8 cellular contexts compared by ENCODE assay signal in genomic region chr1:94801919-94802546, GRCh38. TPM values are rescaled to one million over a fixed set of nuclear protein-coding genes. Genes with fewer than 3 reads are reported as not detected.
DNase-seq lines count a peak whose midpoint lies in the region; ATAC-seq, FAIRE-seq and TF ChIP-seq lines count a peak whose summit lies in the region.

No MANE protein-coding gene starts in this region.

- H3K27me3 ChIP-seq in astrocyte (ENCODE audit: insufficient read depth, low read length) (no peaks in the 10 kb centered on the region), gastrocnemius medialis (no peaks in the 10 kb centered on the region)
- H3K27me3 ChIP-seq in CD8-positive, alpha-beta T cell (ENCODE audit: insufficient read depth, low read length) = no peaks in the 10 kb centered on the region

- peak overlapping the region; percentile 72 for H3K9ac ChIP-seq in astrocyte (ENCODE audit: low read length)

- H3K9me3 Mint-ChIP-seq in astrocyte (ENCODE audit: unreplicated experiment) = no peaks in the 10 kb centered on the region
- H3K9me3 Mint-ChIP-seq in CD8-positive, alpha-beta T cell = no peaks in the 10 kb centered on the region

- no peaks in the 10 kb centered on the region for H3K36me3 ChIP-seq in astrocyte (ENCODE audit: insufficient read depth, low read length)
- no peaks in the 10 kb centered on the region for H3K36me3 ChIP-seq in gastrocnemius medialis
- no peaks in the 10 kb centered on the region for H3K36me3 ChIP-seq in CD8-positive, alpha-beta T cell (ENCODE audit: insufficient read depth, low read length)

- H3K4me3 Mint-ChIP-seq in astrocyte (ENCODE audit: unreplicated experiment) = peak overlapping the region; percentile 30
- H3K4me3 Mint-ChIP-seq in CD8-positive, alpha-beta T cell = no peak overlapping the region

- in situ Hi-C loops in gastrocnemius medialis (cut with MboI; ENCODE audit: low sequenced_read_pairs in 4 of 4) = loop anchor here in 3 of 4 donors (10.0 kb wide), 2 partner anchors 277 to 317 kb away; no protein-coding TSS in a partner anchor

- H3K27ac ChIP-seq in astrocyte (ENCODE audit: low read depth, low read length) (peak overlapping the region; percentile 42), gastrocnemius medialis (peak overlapping the region; percentile 3 to 59 (median 48))
- no peak overlapping the region for H3K27ac ChIP-seq in CD8-positive, alpha-beta T cell (ENCODE audit: low read depth, low read length)

- DNase-seq in AG10803 (ENCODE audit: low read depth) (peak; percentile 89), NCI-H510A (lab: John Stamatoyannopoulos, UW) (peak; percentile 31), astrocyte (ENCODE audit: low read depth) (peak; percentile 79), hippocampal formation (lab: John Stamatoyannopoulos, UW) (peak; percentile 24 to 86), gastrocnemius medialis (no peak)
- DNase-seq in CD8-positive, alpha-beta T cell = no peak

- CTCF ChIA-PET in CD8-positive, alpha-beta T cell (lab: Charles Lee) = interaction anchor here (5.8 kb wide), 1 partner anchor 320 kb away, joined by 43 read pairs; no protein-coding TSS in a partner anchor

- POLR2A ChIA-PET in CD8-positive, alpha-beta T cell (lab: Charles Lee) = no interaction called here

- peak; percentile 89 for FAIRE-seq in astrocyte (lab: Jason Lieb, UNC)

- no peak overlapping the region for H3K4me3 ChIP-seq in AG10803 (ENCODE audit: low read length)
- H3K4me3 ChIP-seq in astrocyte (ENCODE audit: insufficient read depth, low read depth, low read length) = peak overlapping the region; percentile 27
- peak overlapping the region in 1 of 4 donors; percentile 1 for H3K4me3 ChIP-seq in gastrocnemius medialis
- no peak overlapping the region for H3K4me3 ChIP-seq in CD8-positive, alpha-beta T cell (ENCODE audit: low read depth, low read length)

- intact Hi-C loops in gastrocnemius medialis (cut with DNase I; ENCODE audit: low total_unique reads) = loop anchor here (2.0 to 5.0 kb wide), 3 partner anchors 165 to 279 kb away; partner anchors contain the start of gene F3
- intact Hi-C loops in CD8-positive, alpha-beta T cell (cut with DNase I, micrococcal nuclease) = loop anchor here (2.0 to 10.0 kb wide), 5 partner anchors 287 to 1497 kb away; no protein-coding TSS in a partner anchor

- H3K27ac Mint-ChIP-seq in astrocyte (ENCODE audit: unreplicated experiment) = peak overlapping the region; percentile 77
- no peak overlapping the region for H3K27ac Mint-ChIP-seq in CD8-positive, alpha-beta T cell

- ATAC-seq in GM18505 (IDR thresholded peaks at IDR 0.05; ENCODE audit: unreplicated experiment) = peak; percentile 81
- peak; percentile 67 for ATAC-seq in HG03139 (IDR thresholded peaks at IDR 0.05; ENCODE audit: unreplicated experiment)
- peak; percentile 68 to 82 for ATAC-seq in gastrocnemius medialis
- ATAC-seq in CD8-positive, alpha-beta T cell = no peak

- peak; percentile 57 for TF ChIP-seq CTCF in AG10803 (conservative IDR thresholded peaks at IDR 0.05; ENCODE audit: low read length)
- peak; percentile 52 for TF ChIP-seq CTCF in astrocyte (IDR thresholded peaks at IDR 0.05; ENCODE audit: insufficient read depth, low read depth, low read length)
- TF ChIP-seq CTCF in gastrocnemius medialis (IDR thresholded peaks at IDR 0.05 in 4 of 5, conservative IDR thresholded peaks at IDR 0.05 in 1 of 5) = peak in 2 of 5 experiments; percentile 9 to 20
- TF ChIP-seq CTCF in CD8-positive, alpha-beta T cell (IDR thresholded peaks at IDR 0.05) = no peak

- H3K4me2 ChIP-seq in astrocyte (ENCODE audit: low read length) = peak overlapping the region; percentile 84

- H3K27me3 Mint-ChIP-seq in astrocyte (ENCODE audit: low read depth, unreplicated experiment) = no peaks in the 10 kb centered on the region
- H3K27me3 Mint-ChIP-seq in CD8-positive, alpha-beta T cell (ENCODE audit: low read depth) = peaks cover 2% of the 10 kb centered on the region

- no peaks in the 10 kb centered on the region for H3K36me3 Mint-ChIP-seq in astrocyte (ENCODE audit: low read depth, unreplicated experiment)
- no peaks in the 10 kb centered on the region for H3K36me3 Mint-ChIP-seq in CD8-positive, alpha-beta T cell

- no peak for TF ChIP-seq POLR2A in GM18505 (IDR thresholded peaks at IDR 0.05; ENCODE audit: borderline replicate concordance, extremely low read depth, insufficient read depth, insufficient read length)
- TF ChIP-seq POLR2A in gastrocnemius medialis (IDR thresholded peaks at IDR 0.05) = no peak

- peak overlapping the region; percentile 88 for H2AFZ ChIP-seq in astrocyte (ENCODE audit: low read depth, low read length)

- H3K4me1 Mint-ChIP-seq in astrocyte (ENCODE audit: low read depth, unreplicated experiment) = peaks cover 43% of the 10 kb centered on the region
- H3K4me1 Mint-ChIP-seq in CD8-positive, alpha-beta T cell (ENCODE audit: low read depth) = peaks cover 7% of the 10 kb centered on the region

- H3K9me3 ChIP-seq in astrocyte (ENCODE audit: insufficient read depth, low read depth, low read length) (no peaks in the 10 kb centered on the region), gastrocnemius medialis (no peaks in the 10 kb centered on the region)
- no peaks in the 10 kb centered on the region for H3K9me3 ChIP-seq in CD8-positive, alpha-beta T cell (ENCODE audit: low read length)

- H3K4me1 ChIP-seq in astrocyte (ENCODE audit: insufficient read depth, low read length) = peaks cover 27% of the 10 kb centered on the region
- H3K4me1 ChIP-seq in gastrocnemius medialis = peaks cover 3 to 8% of the 10 kb centered on the region in 2 donors
- peaks cover 5% of the 10 kb centered on the region for H3K4me1 ChIP-seq in CD8-positive, alpha-beta T cell (ENCODE audit: insufficient read depth, low read length)

- no peaks in the 10 kb centered on the region for H3K79me2 ChIP-seq in astrocyte (ENCODE audit: insufficient read depth, low read length)

- no peaks in the 10 kb centered on the region for H4K20me1 ChIP-seq in astrocyte (ENCODE audit: insufficient read depth, low read length)

RNA-seq across cellular contexts. Expression of gene SLC44A3, which starts 18.1 kb away (rescaled TPM):
- 3.7 and 4.7 TPM in 2 replicates for total RNA-seq in astrocyte
- under 1 TPM in 1 of 4 donors, not detected in 3; 0.19 TPM for total RNA-seq in gastrocnemius medialis
- not detected for total RNA-seq in CD8-positive, alpha-beta T cell

Comparison
In these comparisons a context has a peak if more than half of its experiments do, and no peak if none do; other contexts are left out.
1. DNase-seq: peak in AG10803 (single experiment), NCI-H510A (single experiment), astrocyte (single experiment) and hippocampal formation (2 of 2); none in gastrocnemius medialis (0 of 2) and CD8-positive, alpha-beta T cell (0 of 7).